ENCODE assay signal across 16 cellular contexts in the genomic region with DNA sequence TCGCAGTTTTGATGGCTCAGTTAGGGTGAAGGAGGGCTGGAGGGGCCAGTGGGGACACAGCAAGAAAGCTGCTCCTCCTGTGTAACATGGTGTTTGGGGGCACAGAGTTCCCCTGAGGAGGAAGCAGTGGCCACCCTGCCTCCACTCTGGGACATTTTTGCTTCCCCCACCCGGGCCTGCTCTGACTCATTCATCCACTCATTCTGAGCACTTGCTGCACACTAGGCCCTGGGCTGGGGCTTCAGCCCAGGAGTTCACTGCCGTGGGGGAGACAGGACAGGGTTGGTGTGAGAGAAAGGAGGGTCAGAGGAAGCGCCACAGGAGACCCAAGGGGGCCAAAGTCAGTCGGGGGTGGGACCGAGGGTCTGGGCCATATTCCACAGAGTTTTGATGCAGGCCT. TPM values are rescaled to one million over a fixed set of nuclear protein-coding genes. Genes with fewer than 3 reads are reported as not detected.
DNase-seq lines count a peak whose midpoint lies in the region; ATAC-seq and TF ChIP-seq lines count a peak whose summit lies in the region.
"Had no signal": no experiment of that assay in that cellular context is flagged by ENCODE, and none has a peak within 500 bp of the region (broad histone marks: within the 10 kb centered on the region; RNA-seq: fewer than 3 reads in every experiment).

No MANE protein-coding gene starts in this region.

- H3K9me3 Mint-ChIP-seq in H9 (no peaks in the 10 kb centered on the region), progenitor cell of endocrine pancreas (ENCODE audit: low read depth) (no peaks in the 10 kb centered on the region)
- H3K9me3 Mint-ChIP-seq: activated CD4-positive, alpha-beta T cell treated with anti-CD3 and anti-CD28 coated beads, Interleukin-2, amount 10 ng/mL, durations not matched to agents 7 days and 5 days; activated naive CD8-positive, alpha-beta T cell treated with anti-CD3 and anti-CD28 coated beads for 36 hours had no signal

- no peak overlapping the region for H2BK12ac ChIP-seq in H9 (ENCODE audit: insufficient read length, low read depth, low read length)

- H3K9ac ChIP-seq in H9 (ENCODE audit: extremely low read depth, insufficient read length, low read length), result no peak overlapping the region

- no peak overlapping the region for H2AFZ ChIP-seq in H9 (ENCODE audit: low read length)

- H3K27me3 Mint-ChIP-seq in H9 (ENCODE audit: low read depth) (peaks cover under 1% of the 10 kb centered on the region; the same call in 1 of the 2 replicates), progenitor cell of endocrine pancreas (peaks cover 16% of the 10 kb centered on the region)
- H3K27me3 Mint-ChIP-seq: activated naive CD8-positive, alpha-beta T cell treated with anti-CD3 and anti-CD28 coated beads for 36 hours had no signal

- H3T11ph ChIP-seq in H9 (ENCODE audit: low read length), result no peak overlapping the region

- no CpG with 5 or more reads among the region's 6 CpGs for WGBS in H9 (ENCODE audit: extremely low coverage, insufficient read length, low lambda C conversion rate)

- H3K18ac ChIP-seq in H9 (ENCODE audit: insufficient read length, low read depth, low read length), result no peak overlapping the region

- no peak for TF ChIP-seq CTCF in H9 (conservative IDR thresholded peaks at IDR 0.05)
- TF ChIP-seq CTCF in progenitor cell of endocrine pancreas (IDR thresholded peaks at IDR 0.05; ENCODE audit: unreplicated experiment), result no peak

- no peak overlapping the region for H3K27ac ChIP-seq in H9 (ENCODE audit: insufficient read length, low read depth, low read length)
- H3K27ac ChIP-seq: heart right ventricle, neutrophil, right atrium auricular region had no signal

- no peak overlapping the region for H4K8ac ChIP-seq in H9 (replicated peaks; ENCODE audit: insufficient read length, low read depth, low read length)

- H3K27me3 ChIP-seq in H9 (ENCODE audit: insufficient read depth, low read length), result no peaks in the 10 kb centered on the region
- H3K27me3 ChIP-seq: right atrium auricular region had no signal

- no peak overlapping the region for H3K4ac ChIP-seq in H9 (ENCODE audit: low read depth, low read length)

- DNase-seq in AG08396 (ENCODE audit: low spot score) (peak; percentile 56), H9 (no peak), islet precursor cell (peak; percentile 76), progenitor cell of endocrine pancreas (ENCODE audit: low spot score, unreplicated experiment) (no peak)
- no peak for DNase-seq in stimulated activated CD8-positive, alpha-beta memory T cell treated with anti-CD3 and anti-CD28 coated beads, Interleukin-4, amount 100 ng/mL, for 48 hours
- DNase-seq: activated CD4-positive, alpha-beta T cell treated with anti-CD3 and anti-CD28 coated beads, Interleukin-2, amount 10 ng/mL, durations not matched to agents 7 days and 5 days; activated naive CD8-positive, alpha-beta T cell treated with anti-CD3 and anti-CD28 coated beads for 36 hours; activated T-cell treated with anti-CD3 and anti-CD28 coated beads, Interleukin-2, amount 50 U/mL, for 1 hour; heart right ventricle; T1000 had no signal

- H3K14ac ChIP-seq in H9 (ENCODE audit: insufficient read depth, low read length), result no peak overlapping the region

- no peak overlapping the region for H4K5ac ChIP-seq in H9 (ENCODE audit: insufficient read length, low read depth, low read length)

- H3K23me2 ChIP-seq in H9 (ENCODE audit: insufficient read length, low read depth, low read length, poor library complexity, severe bottlenecking), result no peaks in the 10 kb centered on the region

- H2AK5ac ChIP-seq in H9 (ENCODE audit: insufficient read length, low read length), result no peak overlapping the region

- 0 out of 5 replicates have a peak overlapping the region, but pooled peaks of 1 of the 2 experiments have one; percentile 8 for H3K4me3 Mint-ChIP-seq in H9
- no peak overlapping the region for H3K4me3 Mint-ChIP-seq in progenitor cell of endocrine pancreas (ENCODE audit: low read depth)
- H3K4me3 Mint-ChIP-seq: activated CD4-positive, alpha-beta T cell treated with anti-CD3 and anti-CD28 coated beads, Interleukin-2, amount 10 ng/mL, durations not matched to agents 7 days and 5 days; activated naive CD8-positive, alpha-beta T cell treated with anti-CD3 and anti-CD28 coated beads for 36 hours; IgD-negative memory B cell had no signal

- no peaks in the 10 kb centered on the region for H4K20me1 ChIP-seq in H9 (ENCODE audit: control insufficient read depth, insufficient read depth, insufficient read length)

- no peak overlapping the region for H4K91ac ChIP-seq in H9 (ENCODE audit: insufficient read length, low read depth, low read length)

- H3K36me3 Mint-ChIP-seq in H9 (ENCODE audit: insufficient read depth in 1 of 3, low read depth in 3 of 3), result no peaks in the 10 kb centered on the region
- H3K36me3 Mint-ChIP-seq in progenitor cell of endocrine pancreas (ENCODE audit: insufficient read depth), result no peaks in the 10 kb centered on the region
- H3K36me3 Mint-ChIP-seq: activated naive CD8-positive, alpha-beta T cell treated with anti-CD3 and anti-CD28 coated beads for 36 hours had no signal

- H2BK20ac ChIP-seq in H9 (ENCODE audit: low read depth, low read length, poor library complexity, severe bottlenecking), result no peak overlapping the region

- H3K79me2 ChIP-seq in H9 (ENCODE audit: insufficient read depth, low read length), result no peaks in the 10 kb centered on the region

- H3K4me2 ChIP-seq in H9 (ENCODE audit: insufficient read depth, insufficient read length, low read length), result no peak overlapping the region

- H3K4me1 Mint-ChIP-seq in H9 (peaks cover 14 to 19% of the 10 kb centered on the region in 2 experiments), progenitor cell of endocrine pancreas (ENCODE audit: low read depth) (peaks cover 4% of the 10 kb centered on the region)
- H3K4me1 Mint-ChIP-seq: activated CD4-positive, alpha-beta T cell treated with anti-CD3 and anti-CD28 coated beads, Interleukin-2, amount 10 ng/mL, durations not matched to agents 7 days and 5 days; activated naive CD8-positive, alpha-beta T cell treated with anti-CD3 and anti-CD28 coated beads for 36 hours had no signal

- no peak overlapping the region for H3K23ac ChIP-seq in H9 (ENCODE audit: insufficient read length, low read depth, low read length)

- H3K79me1 ChIP-seq in H9 (ENCODE audit: insufficient read depth, low read depth, low read length, poor library complexity, severe bottlenecking), result no peaks in the 10 kb centered on the region

- no peaks in the 10 kb centered on the region for H3K4me1 ChIP-seq in H9 (ENCODE audit: insufficient read depth, low read length)
- H3K4me1 ChIP-seq: heart right ventricle, right atrium auricular region had no signal

- ATAC-seq in SK-N-SH treated with all-trans-retinoic acid at 6 μM for 48 hours, result peak; percentile 88
- ATAC-seq in GM18858 (IDR thresholded peaks at IDR 0.05; ENCODE audit: unreplicated experiment), result no peak
- ATAC-seq in GM21717 (IDR thresholded peaks at IDR 0.05; ENCODE audit: unreplicated experiment), result no peak

- H3K9me3 ChIP-seq in H9 (ENCODE audit: control insufficient read depth, low read depth, low read length), result no peaks in the 10 kb centered on the region
- H3K9me3 ChIP-seq: neutrophil, right atrium auricular region had no signal

- H3K27ac Mint-ChIP-seq in H9 (peak overlapping the region in 2 of 3 experiments; percentile 3 to 67; a peak in 3 of 7 replicates), progenitor cell of endocrine pancreas (no peak overlapping the region)
- H3K27ac Mint-ChIP-seq: activated CD4-positive, alpha-beta T cell treated with anti-CD3 and anti-CD28 coated beads, Interleukin-2, amount 10 ng/mL, durations not matched to agents 7 days and 5 days; activated naive CD8-positive, alpha-beta T cell treated with anti-CD3 and anti-CD28 coated beads for 36 hours; IgD-negative memory B cell had no signal

- no peak overlapping the region for H2BK15ac ChIP-seq in H9 (ENCODE audit: low read depth, low read length)

- H2BK5ac ChIP-seq in H9 (ENCODE audit: insufficient read length, low read length), result no peak overlapping the region

- H3K56ac ChIP-seq in H9 (ENCODE audit: insufficient read length, low read depth, low read length), result no peak overlapping the region

- H2BK120ac ChIP-seq in H9 (ENCODE audit: low read depth, low read length, poor library complexity, severe bottlenecking), result no peak overlapping the region

TF ChIP-seq in SK-N-SH treated with all-trans-retinoic acid at 6 μM for 48 hours, 23 proteins besides CTCF, POLR2A, EP300 and RAD21:
- TF ChIP-seq ZFP3 (CRISPR knock-in tag; IDR thresholded peaks at IDR 0.05) (peak; percentile 47; the same call in 1 of the 2 replicates), ZC3H10 (CRISPR knock-in tag; IDR thresholded peaks at IDR 0.05) (no peak)
TF ChIP-seq in SK-N-SH treated with all-trans-retinoic acid at 6 μM for 48 hours: peak in this region for 1.

RNA-seq across cellular contexts. Expression of a gene that starts 41.4 kb away (rescaled TPM):
- total RNA-seq in H9 (2021) (3.6 and 4.0 TPM in 2 replicates), progenitor cell of endocrine pancreas (1.7 and 2.2 TPM in 2 replicates)

Comparison
In these comparisons a context has a peak if more than half of its experiments do, and no peak if none do; other contexts are left out.
1. DNase-seq: peak in AG08396 (single experiment) and islet precursor cell (single experiment); none in H9 (single experiment), stimulated activated CD8-positive, alpha-beta memory T cell treated with anti-CD3 and anti-CD28 coated beads, Interleukin-4, amount 100 ng/mL, for 48 hours (single experiment) and progenitor cell of endocrine pancreas (single experiment).